Comparison of ENCODE assay signal across 7 cellular contexts in genomic region chr9:105063665-105064247, GRCh38.
DNase-seq lines count a peak whose midpoint lies in the region; ATAC-seq and TF ChIP-seq lines count a peak whose summit lies in the region.

No MANE protein-coding gene starts in this region.

- no peaks in the 10 kb centered on the region for H3K27me3 ChIP-seq in muscle layer of duodenum (ENCODE audit: low read depth, low read length)

- no peak for TF ChIP-seq CTCF in coronary artery (IDR thresholded peaks at IDR 0.05)

- DNase-seq in Jurkat, Clone E6-1 (ENCODE audit: low read depth, low spot score): peak; percentile 20
- DNase-seq in coronary artery (ENCODE audit: low spot score): no peak
- DNase-seq in NCI-H446 treated with DMSO at 0.1 percent for 48 hours (lab: John Stamatoyannopoulos, UW): no peak
- no peak for DNase-seq in MV-4-11 (lab: John Stamatoyannopoulos, UW)
- DNase-seq in D341Med (ENCODE audit: low spot score): no peak

- H3K27ac ChIP-seq in coronary artery: peak overlapping the region; percentile 70 to 97
- H3K27ac ChIP-seq in muscle layer of duodenum (ENCODE audit: low read length): peak overlapping the region; percentile 90

- H3K4me1 ChIP-seq in muscle layer of duodenum (ENCODE audit: control insufficient read depth in 1 of 2, insufficient read depth in 2 of 2, low read length in 2 of 2): peaks cover 20 to 25% of the 10 kb centered on the region in 2 donors

- H3K4me3 ChIP-seq in Jurkat, Clone E6-1 (ENCODE audit: low read length): no peak overlapping the region
- H3K4me3 ChIP-seq in coronary artery (peak overlapping the region; percentile 23), muscle layer of duodenum (ENCODE audit: low read depth in 1 of 2, low read length in 2 of 2) (peak overlapping the region; percentile 10 to 41)

- H3K36me3 ChIP-seq in muscle layer of duodenum (ENCODE audit: control insufficient read depth in 1 of 2, insufficient read depth in 2 of 2, low read length in 2 of 2): peaks cover 0 to 5% of the 10 kb centered on the region in 2 donors

- no peaks in the 10 kb centered on the region for H3K9me3 ChIP-seq in muscle layer of duodenum (ENCODE audit: control insufficient read depth in 1 of 2, low read length in 2 of 2)

- peak; percentile 54 for ATAC-seq in GM19351 (IDR thresholded peaks at IDR 0.05; ENCODE audit: unreplicated experiment)
